1 cellular context compared by ENCODE assay signal in genomic region chr7:583410-584121, GRCh38.
TF ChIP-seq lines count a peak whose summit lies in the region.

No MANE protein-coding gene starts in this region.

TF ChIP-seq in HEK293, 187 proteins besides CTCF, POLR2A, EP300 and RAD21 (continued from another document):
- peak; percentile 96 for TF ChIP-seq ZSCAN4 (tag by site-specific recombination; IDR thresholded peaks at IDR 0.05)
- no peak for TF ChIP-seq SP2 (tag by site-specific recombination; IDR thresholded peaks at IDR 0.05)
- no peak for TF ChIP-seq ZNF280D (tag by site-specific recombination; IDR thresholded peaks at IDR 0.05)
- TF ChIP-seq EGR2 (tag by site-specific recombination; IDR thresholded peaks at IDR 0.05; ENCODE audit: low read depth): peak; percentile 98
- peak; percentile 61 for TF ChIP-seq KLF9 (tag by site-specific recombination; IDR thresholded peaks at IDR 0.05; ENCODE audit: low read depth)
- no peak for TF ChIP-seq ZNF792 (tag by site-specific recombination; IDR thresholded peaks at IDR 0.05)
- TF ChIP-seq SCRT1 (tag by site-specific recombination; IDR thresholded peaks at IDR 0.05; ENCODE audit: borderline replicate concordance): no peak
- no peak for TF ChIP-seq ZNF707 (tag by site-specific recombination; IDR thresholded peaks at IDR 0.05)
